In the genomic region with DNA sequence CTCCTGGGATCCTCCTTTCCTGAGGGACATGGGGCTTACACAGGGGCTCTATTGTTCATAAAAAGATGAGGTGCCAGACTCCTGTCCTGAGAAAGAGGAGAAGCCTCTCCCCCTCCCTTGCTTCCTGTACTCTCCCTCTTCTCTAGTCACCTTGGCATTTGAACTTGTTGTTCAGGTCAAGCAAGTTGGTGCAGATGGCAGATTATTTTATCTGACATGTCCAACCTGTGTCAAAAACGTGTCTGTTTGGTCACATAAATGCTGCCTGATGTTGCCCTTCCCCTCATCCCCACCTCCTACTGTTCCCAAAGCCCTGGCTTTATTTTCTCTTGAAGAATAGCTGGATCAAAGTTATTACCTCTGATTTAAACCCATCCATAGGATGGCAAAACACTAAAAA, we compare ENCODE assay signal across 12 cellular contexts.
DNase-seq lines count a peak whose midpoint lies in the region; ATAC-seq, FAIRE-seq and TF ChIP-seq lines count a peak whose summit lies in the region.
"Had no signal": no experiment of that assay in that cellular context is flagged by ENCODE, and none has a peak within 500 bp of the region (broad histone marks: within the 10 kb centered on the region; RNA-seq: fewer than 3 reads in every experiment).

No MANE protein-coding gene starts in this region.

- FAIRE-seq in endothelial cell of umbilical vein (lab: Jason Lieb, UNC) = no peak
- FAIRE-seq: islet of Langerhans had no signal

- DNase-seq in left ventricle myocardium inferior (no peak), cardiac septum (ENCODE audit: low spot score) (no peak), endothelial cell of umbilical vein (ENCODE audit: low read depth, low spot score) (no peak), osteoblast (ENCODE audit: insufficient read length, low spot score, missing footprints) (no peak), DMS114 treated with DMSO at 0.1 percent for 48 hours (lab: John Stamatoyannopoulos, UW; ENCODE audit: unreplicated experiment) (no peak)
- DNase-seq in stimulated activated naive CD8-positive, alpha-beta T cell treated with anti-CD3 and anti-CD28 coated beads, Interleukin-15, Interleukin-2, amounts not matched to agents 100 U/mL and 50 U/mL, for 24 hours = no peak
- no peak for DNase-seq in effector CD8-positive, alpha-beta T cell (lab: John Stamatoyannopoulos, UW)
- DNase-seq: activated CD4-positive, alpha-beta T cell treated with anti-CD3 and anti-CD28 coated beads for 1 hour; NCI-H187 treated with DMSO at 0.1 percent for 48 hours; stimulated activated naive CD4-positive, alpha-beta T cell had no signal

- TF ChIP-seq POLR2A in endothelial cell of umbilical vein (IDR thresholded peaks at IDR 0.05; ENCODE audit: low read depth, low read length) = no peak

- no peaks in the 10 kb centered on the region for H3K9me1 ChIP-seq in endothelial cell of umbilical vein (replicated peaks; ENCODE audit: control insufficient read depth, extremely low read depth, insufficient read depth, low read length)

- H3K9me3 ChIP-seq in left ventricle myocardium inferior (replicated peaks) (no peaks in the 10 kb centered on the region), endothelial cell of umbilical vein (replicated peaks; ENCODE audit: control insufficient read depth, insufficient read depth, low read length) (no peaks in the 10 kb centered on the region), osteoblast (ENCODE audit: low read depth, low read length) (no peaks in the 10 kb centered on the region)

- H3K79me2 ChIP-seq in endothelial cell of umbilical vein (ENCODE audit: control insufficient read depth, insufficient read depth, low read length) = no peaks in the 10 kb centered on the region
- no peaks in the 10 kb centered on the region for H3K79me2 ChIP-seq in osteoblast (ENCODE audit: insufficient read depth, low read length)

- no peaks in the 10 kb centered on the region for H3K36me3 ChIP-seq in left ventricle myocardium inferior
- no peaks in the 10 kb centered on the region for H3K36me3 ChIP-seq in endothelial cell of umbilical vein (ENCODE audit: control insufficient read depth in 2 of 2, extremely low read depth in 1 of 2, insufficient read depth in 2 of 2, low read length in 2 of 2)
- no peaks in the 10 kb centered on the region for H3K36me3 ChIP-seq in osteoblast (ENCODE audit: insufficient read depth, low read length)

- peak overlapping the region; percentile 77 for H3K27ac ChIP-seq in left ventricle myocardium inferior (replicated peaks)
- peak overlapping the region; percentile 99 for H3K27ac ChIP-seq in endothelial cell of umbilical vein (ENCODE audit: insufficient read depth, low read depth, low read length)
- peak overlapping the region; percentile 99 for H3K27ac ChIP-seq in osteoblast (ENCODE audit: low read depth, low read length)

- H4K20me1 ChIP-seq in endothelial cell of umbilical vein (replicated peaks; ENCODE audit: control insufficient read depth, extremely low read depth, insufficient read depth, low read length) (no peaks in the 10 kb centered on the region), osteoblast (ENCODE audit: insufficient read depth, low read length) (no peaks in the 10 kb centered on the region)

- H3K4me2 ChIP-seq in endothelial cell of umbilical vein (ENCODE audit: insufficient read depth, low read length) = peak overlapping the region; percentile 9
- H3K4me2 ChIP-seq in osteoblast (ENCODE audit: insufficient read depth, low read length) = peak overlapping the region; percentile 62

- dilution Hi-C loops in endothelial cell of umbilical vein (cut with MboI; ENCODE audit: extremely low pct_ligation_motif_present, low sequenced_read_pairs) = no loop called here

- TF ChIP-seq CTCF in left ventricle myocardium inferior (IDR thresholded peaks at IDR 0.05; ENCODE audit: borderline replicate concordance) = no peak
- TF ChIP-seq CTCF in endothelial cell of umbilical vein (IDR thresholded peaks at IDR 0.05; ENCODE audit: extremely low read depth in 1 of 2, insufficient read depth in 1 of 2, low read depth in 1 of 2, low read length in 2 of 2) = no peak
- no peak for TF ChIP-seq CTCF in osteoblast (IDR thresholded peaks at IDR 0.05; ENCODE audit: extremely low read depth, low read depth, low read length)

- no peaks in the 10 kb centered on the region for H3K27me3 ChIP-seq in left ventricle myocardium inferior (ENCODE audit: low read depth)
- H3K27me3 ChIP-seq in endothelial cell of umbilical vein (ENCODE audit: control insufficient read depth in 2 of 2, insufficient read depth in 2 of 2, low read length in 2 of 2) = no peaks in the 10 kb centered on the region
- no peaks in the 10 kb centered on the region for H3K27me3 ChIP-seq in osteoblast (ENCODE audit: insufficient read depth, low read length)

- H3K4me3 ChIP-seq in left ventricle myocardium inferior = no peak overlapping the region
- H3K4me3 ChIP-seq in endothelial cell of umbilical vein (replicated peaks in 1 of 3; ENCODE audit: insufficient read depth in 1 of 3, low read depth in 1 of 3, low read length in 3 of 3) = no peak overlapping the region
- H3K4me3 ChIP-seq in osteoblast (ENCODE audit: insufficient read depth, low read length) = no peak overlapping the region

- H3K4me1 ChIP-seq in left ventricle myocardium inferior (peaks cover 33% of the 10 kb centered on the region), endothelial cell of umbilical vein (ENCODE audit: control insufficient read depth, extremely low read depth, insufficient read depth, low read length) (peaks cover 52% of the 10 kb centered on the region), osteoblast (ENCODE audit: insufficient read depth, low read length) (peaks cover 45% of the 10 kb centered on the region)

- BruUV-seq in endothelial cell of umbilical vein (replicated peaks; lab: Mats Ljungman, UMichigan) = no TSS peak

- intact Hi-C loops in left ventricle myocardium inferior (cut with micrococcal nuclease) (no loop called here), cardiac septum (cut with DNase I) (no loop called here), endothelial cell of umbilical vein (cut with micrococcal nuclease) (loop anchor here (1.0 to 10.0 kb wide), 3 partner anchors 112 to 380 kb away; no protein-coding TSS in a partner anchor)

- no peak overlapping the region for H2AFZ ChIP-seq in endothelial cell of umbilical vein (ENCODE audit: low read depth, low read length)
- H2AFZ ChIP-seq in osteoblast (ENCODE audit: low read length) = peak overlapping the region; percentile 78

- no peak for ATAC-seq in stimulated activated naive CD8-positive, alpha-beta T cell treated with anti-CD3 and anti-CD28 coated beads, Interleukin-15, Interleukin-2, amounts not matched to agents 100 U/mL and 50 U/mL, for 24 hours
- ATAC-seq in GM21717 (IDR thresholded peaks at IDR 0.05; ENCODE audit: unreplicated experiment) = no peak

- POLR2A ChIA-PET in endothelial cell of umbilical vein (lab: Charles Lee) = interaction anchor here (1.1 to 3.0 kb wide), 3 partner anchors 152 to 286 kb away, joined by 3 to 37 read pairs (median 3); a partner anchor contains a TSS

- CTCF ChIA-PET in endothelial cell of umbilical vein (lab: Charles Lee) = interaction anchor here (1.0 to 5.3 kb wide), 3 partner anchors 111 to 385 kb away, joined by 3 to 38 read pairs (median 14); a partner anchor contains a TSS

- H3K9ac ChIP-seq in endothelial cell of umbilical vein (replicated peaks; ENCODE audit: extremely low read depth, insufficient read depth, low read length) = peak overlapping the region; percentile 93

TF ChIP-seq in endothelial cell of umbilical vein, 7 proteins besides CTCF, POLR2A, EP300 and RAD21:
- TF ChIP-seq MYC (IDR thresholded peaks at IDR 0.05; ENCODE audit: low read depth, low read length) = no peak
- TF ChIP-seq FOS (IDR thresholded peaks at IDR 0.05; ENCODE audit: borderline replicate concordance, insufficient read depth, low read length) = no peak
- TF ChIP-seq JUN (IDR thresholded peaks at IDR 0.05; ENCODE audit: borderline replicate concordance, insufficient read depth, insufficient read length, low read depth) = no peak
- TF ChIP-seq POLR2AphosphoS5 (IDR thresholded peaks at IDR 0.05; ENCODE audit: insufficient read depth, low read depth, low read length) = no peak
- no peak for TF ChIP-seq EZH2 (IDR thresholded peaks at IDR 0.05; ENCODE audit: borderline replicate concordance, low read depth, low read length, severe bottlenecking)
- TF ChIP-seq, protein P1, sequence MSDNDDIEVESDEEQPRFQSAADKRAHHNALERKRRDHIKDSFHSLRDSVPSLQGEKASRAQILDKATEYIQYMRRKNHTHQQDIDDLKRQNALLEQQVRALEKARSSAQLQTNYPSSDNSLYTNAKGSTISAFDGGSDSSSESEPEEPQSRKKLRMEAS (IDR thresholded peaks at IDR 0.05; ENCODE audit: insufficient read depth, insufficient read length) = no peak
